22 cellular contexts compared by ENCODE assay signal in the genomic region with DNA sequence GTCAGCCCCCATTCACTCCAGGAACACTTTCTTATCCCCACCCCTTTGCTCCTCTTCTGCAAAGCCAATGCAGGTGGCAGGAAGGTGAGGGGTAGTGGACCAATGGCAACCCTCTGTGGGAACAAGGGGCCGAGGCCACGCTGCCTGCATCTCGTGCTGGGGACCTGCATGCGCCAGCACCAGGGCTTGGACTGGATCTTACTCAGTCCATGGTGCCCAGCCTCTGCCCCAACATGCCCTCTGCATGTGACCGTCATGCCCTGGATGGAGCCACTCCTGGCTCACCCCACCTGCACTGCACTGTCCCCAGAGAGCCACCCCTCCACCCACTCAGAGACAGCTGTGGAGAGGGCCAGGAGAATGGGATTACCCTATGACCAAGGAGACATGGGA. TPM values are rescaled to one million over a fixed set of nuclear protein-coding genes. Genes with fewer than 3 reads are reported as not detected.
DNase-seq lines count a peak whose midpoint lies in the region; ATAC-seq and TF ChIP-seq lines count a peak whose summit lies in the region.
"Had no signal": no experiment of that assay in that cellular context is flagged by ENCODE, and none has a peak within 500 bp of the region (broad histone marks: within the 10 kb centered on the region; RNA-seq: fewer than 3 reads in every experiment).

No MANE protein-coding gene starts in this region.

- intact Hi-C loops in left ventricle myocardium superior (cut with micrococcal nuclease) (no loop called here), heart left ventricle (cut with DNase I) (loop anchor here in 1 of 10 donors (10.0 kb wide), 1 partner anchor 155 kb away; no protein-coding TSS in a partner anchor)

- TF ChIP-seq POLR2A in heart left ventricle (IDR thresholded peaks at IDR 0.05) = no peak

- peaks cover 0 to 9% (median 0%) of the 10 kb centered on the region in 12 donors for H3K9me3 ChIP-seq in heart left ventricle
- H3K9me3 ChIP-seq in mesodermal cell (ENCODE audit: control insufficient read depth, low read length) = peaks cover 9% of the 10 kb centered on the region

- 95 to 97% (median 96%) methylated on average over 5 of the region's 5 CpGs for WGBS in heart left ventricle, 4 donors
- WGBS in mesodermal cell (ENCODE audit: insufficient coverage in 2 of 2), 2 experiments = 94 to 98% methylated on average over 4 to 5 of the region's 5 CpGs

- peaks cover 5% of the 10 kb centered on the region for H3K36me3 Mint-ChIP-seq in T-helper 1 cell treated with Interleukin-12 subunit alpha and Interleukin-12 subunit beta and Interleukin-4 antibody, amounts not matched to agents 30 μg/mL and 1 μg/mL, for 36 hours (ENCODE audit: low read depth)

- peak overlapping the region; percentile 60 for H3K27ac Mint-ChIP-seq in T-helper 1 cell treated with Interleukin-12 subunit alpha and Interleukin-12 subunit beta and Interleukin-4 antibody, amounts not matched to agents 30 μg/mL and 1 μg/mL, for 36 hours

- H3K27ac ChIP-seq in heart left ventricle = no peak overlapping the region
- H3K27ac ChIP-seq in mesodermal cell (ENCODE audit: low read depth, low read length, severe bottlenecking) = peak overlapping the region; percentile 57
- H3K27ac ChIP-seq: 22Rv1, C4-2B, HL-60, SJCRH30 had no signal

- no peak overlapping the region for H3K4me3 ChIP-seq in heart left ventricle
- no peak overlapping the region for H3K4me3 ChIP-seq in mesodermal cell (ENCODE audit: extremely low read depth, insufficient read depth, low read length, poor library complexity, severe bottlenecking)
- H3K4me3 ChIP-seq: SJCRH30 had no signal

- H3K4me1 ChIP-seq in heart left ventricle (no peaks in the 10 kb centered on the region), mesodermal cell (ENCODE audit: control insufficient read depth, insufficient read depth, low read length, poor library complexity, severe bottlenecking) (peaks cover 5% of the 10 kb centered on the region)
- H3K4me1 ChIP-seq: SJCRH30 had no signal

- no peaks in the 10 kb centered on the region for H3K27me3 ChIP-seq in heart left ventricle
- H3K27me3 ChIP-seq: SJCRH30 had no signal

- H3K4me3 Mint-ChIP-seq in T-helper 1 cell treated with Interleukin-12 subunit alpha and Interleukin-12 subunit beta and Interleukin-4 antibody, amounts not matched to agents 30 μg/mL and 1 μg/mL, for 36 hours = no peak overlapping the region

- H3K27me3 Mint-ChIP-seq in T-helper 1 cell treated with Interleukin-12 subunit alpha and Interleukin-12 subunit beta and Interleukin-4 antibody, amounts not matched to agents 30 μg/mL and 1 μg/mL, for 36 hours (ENCODE audit: low read depth) = no peaks in the 10 kb centered on the region

- no peak for ATAC-seq in left ventricle myocardium superior
- ATAC-seq in heart left ventricle = no peak
- ATAC-seq in HG03378 (IDR thresholded peaks at IDR 0.05; ENCODE audit: unreplicated experiment) = no peak
- ATAC-seq in HG02623 (IDR thresholded peaks at IDR 0.05; ENCODE audit: unreplicated experiment) = no peak
- ATAC-seq: HepG2, Panc1 had no signal

- H3K4me1 Mint-ChIP-seq in T-helper 1 cell treated with Interleukin-12 subunit alpha and Interleukin-12 subunit beta and Interleukin-4 antibody, amounts not matched to agents 30 μg/mL and 1 μg/mL, for 36 hours (ENCODE audit: low read depth) = peaks cover 21% of the 10 kb centered on the region

- H3K9me3 Mint-ChIP-seq in T-helper 1 cell treated with Interleukin-12 subunit alpha and Interleukin-12 subunit beta and Interleukin-4 antibody, amounts not matched to agents 30 μg/mL and 1 μg/mL, for 36 hours = peaks cover 5% of the 10 kb centered on the region

- TF ChIP-seq CTCF in heart left ventricle (IDR thresholded peaks at IDR 0.05) = no peak

- H3K36me3 ChIP-seq in heart left ventricle (no peaks in the 10 kb centered on the region), mesodermal cell (ENCODE audit: control insufficient read depth, insufficient read depth, low read length) (no peaks in the 10 kb centered on the region)
- H3K36me3 ChIP-seq: SJCRH30 had no signal

- DNase-seq in T-helper 1 cell = no peak
- peak; percentile 13 for DNase-seq in left ventricle myocardium superior
- no peak for DNase-seq in heart left ventricle
- no peak for DNase-seq in iPS-NIHi11 (ENCODE audit: low spot score)
- DNase-seq: EL, GF-D8, KBM-7, NCI-H1105, NCI-H2029 treated with DMSO at 0.1 percent for 48 hours, NCI-H2171 treated with DMSO at 0.1 percent for 48 hours, NCI-H524 treated with DMSO at 0.1 percent for 48 hours, NCI-H82, SJCRH30 had no signal

RNA-seq across cellular contexts. Expression of a gene that starts 22.2 kb away (rescaled TPM):
- total RNA-seq in left ventricle myocardium superior (45.4 TPM), heart left ventricle (10 to 100 TPM; 23.7 to 49.5 (median 34.3) TPM)
- polyA plus RNA-seq in heart left ventricle = 10 to 100 TPM in 1 of 2 donors, 1 to 10 TPM in 1; 3.2 to 19.1 TPM
- polyA plus RNA-seq in mesodermal cell (2013, experiment 1 of 2) = 4.4 TPM
- 2.9 TPM for polyA plus RNA-seq in mesodermal cell (2013, experiment 2 of 2)
- total RNA-seq: SJCRH30 had no signal

RNA-seq across cellular contexts. Expression of a gene that starts 56.4 kb away (rescaled TPM):
- 1.9 TPM for total RNA-seq in left ventricle myocardium superior
- total RNA-seq in heart left ventricle = 1 to 10 TPM; 1.3 to 4.4 (median 2.2) TPM
- 1 to 10 TPM; 1.3 to 1.8 TPM for polyA plus RNA-seq in heart left ventricle
- 1.3 TPM for polyA plus RNA-seq in mesodermal cell (2013, experiment 1 of 2)
- polyA plus RNA-seq in mesodermal cell (2013, experiment 2 of 2) = 0.71 TPM
